ENCODE assay signal across 7 cellular contexts in genomic region chr19:13100031-13100588, GRCh38. TPM values are rescaled to one million over a fixed set of nuclear protein-coding genes. Genes with fewer than 3 reads are reported as not detected.
DNase-seq lines count a peak whose midpoint lies in the region; ATAC-seq lines count a peak whose summit lies in the region.

No MANE protein-coding gene starts in this region.

- intact Hi-C loops in right cardiac atrium (cut with DNase I) = loop anchor here in 1 of 4 donors (5.0 kb wide), 1 partner anchor 62 kb away; no protein-coding TSS in a partner anchor

- peaks cover 8% of the 10 kb centered on the region for H3K36me3 ChIP-seq in Karpas-422 (ENCODE audit: insufficient read depth, low read length)

- no peak overlapping the region for H3K27ac ChIP-seq in Karpas-422 (ENCODE audit: low read length)
- peak overlapping the region; percentile 84 for H3K27ac ChIP-seq in right cardiac atrium (ENCODE audit: low read length)

- H3K4me2 ChIP-seq in Karpas-422 (ENCODE audit: low read depth, low read length, poor library complexity, severe bottlenecking) = no peak overlapping the region

- WGBS in right cardiac atrium = 77% methylated on average over 12 of the region's 12 CpGs

- peaks cover 17% of the 10 kb centered on the region; the same call in 1 of the 2 replicates for H4K20me1 ChIP-seq in Karpas-422 (ENCODE audit: insufficient read depth, low read depth, low read length)

- H2AFZ ChIP-seq in Karpas-422 (ENCODE audit: low read length) = no peak overlapping the region

- H3K9me3 ChIP-seq in Karpas-422 (ENCODE audit: low read length) (no peaks in the 10 kb centered on the region), right cardiac atrium (ENCODE audit: control insufficient read depth, low read length) (no peaks in the 10 kb centered on the region)

- ATAC-seq in right cardiac atrium (no peak), HG02763 (IDR thresholded peaks at IDR 0.05; ENCODE audit: unreplicated experiment) (no peak)
- peak; percentile 64 for ATAC-seq in stimulated activated naive CD8-positive, alpha-beta T cell treated with anti-CD3 and anti-CD28 coated beads, Interleukin-15, Interleukin-2, amounts not matched to agents 100 U/mL and 50 U/mL, for 24 hours

- H3K4me1 ChIP-seq in Karpas-422 (ENCODE audit: low read length) (peaks cover 71% of the 10 kb centered on the region), right cardiac atrium (ENCODE audit: control insufficient read depth, insufficient read depth, low read length) (no peaks in the 10 kb centered on the region)

- H3K9me2 ChIP-seq in Karpas-422 (replicated peaks; ENCODE audit: insufficient read depth, low read length) = no peaks in the 10 kb centered on the region

- DNase-seq in Karpas-422 (peak; percentile 54), right cardiac atrium (peak in 2 of 3 donors; percentile 49 to 53), RPMI8226 (no peak), cerebellar cortex (ENCODE audit: low spot score) (no peak)
- peak; percentile 38 for DNase-seq in activated CD8-positive, alpha-beta memory T cell treated with anti-CD3 and anti-CD28 coated beads, Interleukin-2, amount 50 U/mL, for 24 hours (ENCODE audit: extremely low read depth)
- peak; percentile 77 for DNase-seq in stimulated activated naive CD8-positive, alpha-beta T cell treated with anti-CD3 and anti-CD28 coated beads, Interleukin-15, Interleukin-2, amounts not matched to agents 100 U/mL and 50 U/mL, for 24 hours

- H3K79me2 ChIP-seq in Karpas-422 (ENCODE audit: low read length) = peaks cover 14% of the 10 kb centered on the region

- H3K9ac ChIP-seq in Karpas-422 (ENCODE audit: low read length) = no peak overlapping the region; the same call in 1 of the 2 replicates

- no peaks in the 10 kb centered on the region for H3K27me3 ChIP-seq in Karpas-422 (ENCODE audit: low read length)
- no peaks in the 10 kb centered on the region for H3K27me3 ChIP-seq in right cardiac atrium (ENCODE audit: control insufficient read depth, insufficient read depth)

- H3K4me3 ChIP-seq in Karpas-422 (ENCODE audit: low read length) (no peak overlapping the region), right cardiac atrium (ENCODE audit: low read length) (no peak overlapping the region)

RNA-seq across cellular contexts. Expression of gene LYL1, which starts 2.5 kb away (rescaled TPM):
- 99.1 and 285 TPM in 2 replicates for total RNA-seq in Karpas-422 (2014; rRNA removed; shearing (Covaris generic); ENCODE audit: low replicate concordance)
- 10 to 100 TPM in 2 of 4 donors, 1 to 10 TPM in 2; 8.0 to 11.9 (median 10.1) TPM for total RNA-seq in right cardiac atrium
- polyA plus RNA-seq in right cardiac atrium = 8.0 TPM

RNA-seq across cellular contexts. Expression of gene TRMT1, which starts 16.4 kb away (rescaled TPM):
- 35.9 and 69.7 TPM in 2 replicates for total RNA-seq in Karpas-422 (2014; rRNA removed; shearing (Covaris generic); ENCODE audit: low replicate concordance)
- 10 to 100 TPM; 14.8 to 22.2 (median 17.5) TPM for total RNA-seq in right cardiac atrium
- polyA plus RNA-seq in right cardiac atrium = 19.9 TPM

RNA-seq across cellular contexts. Expression of gene NACC1, which starts 18.0 kb away (rescaled TPM):
- total RNA-seq in Karpas-422 (2014; rRNA removed; shearing (Covaris generic); ENCODE audit: low replicate concordance) = 28.0 and 76.4 TPM in 2 replicates
- total RNA-seq in right cardiac atrium = 10 to 100 TPM; 27.6 to 44.2 (median 40.2) TPM
- polyA plus RNA-seq in right cardiac atrium = 40.2 TPM

RNA-seq across cellular contexts. Expression of gene STX10, which starts 50.1 kb away (rescaled TPM):
- 47.0 and 103 TPM in 2 replicates for total RNA-seq in Karpas-422 (2014; rRNA removed; shearing (Covaris generic); ENCODE audit: low replicate concordance)
- total RNA-seq in right cardiac atrium = 10 to 100 TPM; 30.8 to 39.8 (median 37.2) TPM
- polyA plus RNA-seq in right cardiac atrium = 47.7 TPM

RNA-seq across cellular contexts. Expression of gene IER2, which starts 50.1 kb away (rescaled TPM):
- 7.3 and 15.9 TPM in 2 replicates for total RNA-seq in Karpas-422 (2014; rRNA removed; shearing (Covaris generic); ENCODE audit: low replicate concordance)
- 10 to 100 TPM; 22.2 to 53.5 (median 29.2) TPM for total RNA-seq in right cardiac atrium
- polyA plus RNA-seq in right cardiac atrium = 62.9 TPM

Comparison
In these comparisons a context has a peak if more than half of its experiments do, and no peak if none do; other contexts are left out.
1. DNase-seq: peak in Karpas-422 (single experiment), activated CD8-positive, alpha-beta memory T cell treated with anti-CD3 and anti-CD28 coated beads, Interleukin-2, amount 50 U/mL, for 24 hours (single experiment), right cardiac atrium (2 of 3) and stimulated activated naive CD8-positive, alpha-beta T cell treated with anti-CD3 and anti-CD28 coated beads, Interleukin-15, Interleukin-2, amounts not matched to agents 100 U/mL and 50 U/mL, for 24 hours (single experiment); none in RPMI8226 (single experiment) and cerebellar cortex (single experiment).